ENCODE assay signal across 3 cellular contexts in genomic region chr2:113333735-113334134, GRCh38. TPM values are rescaled to one million over a fixed set of nuclear protein-coding genes. Genes with fewer than 3 reads are reported as not detected.
"Had no signal": no experiment of that assay in that cellular context is flagged by ENCODE, and none has a peak within 500 bp of the region (broad histone marks: within the 10 kb centered on the region; RNA-seq: fewer than 3 reads in every experiment).

No MANE protein-coding gene starts in this region.

RNA-seq across cellular contexts. Expression of gene PAX8, which starts 55.0 kb away (rescaled TPM):
- total RNA-seq: H1, H7, H9 had no signal
